20 cellular contexts compared by ENCODE assay signal in genomic region chr1:3943123-3943431, GRCh38.
"Had no signal": no experiment of that assay in that cellular context is flagged by ENCODE, and none has a peak within 500 bp of the region (broad histone marks: within the 10 kb centered on the region; RNA-seq: fewer than 3 reads in every experiment).

No MANE protein-coding gene starts in this region.

- H3K36me3 ChIP-seq: lower lobe of right lung, neural progenitor cell, ovary, suprapubic skin, transverse colon, vagina had no signal

- ATAC-seq: effector memory CD8-positive, alpha-beta T cell; left ventricle myocardium superior; naive thymus-derived CD8-positive, alpha-beta T cell; psoas muscle; right cardiac atrium; stimulated activated naive CD8-positive, alpha-beta T cell treated with anti-CD3 and anti-CD28 coated beads, Interleukin-15, amount 100 ng/mL, for 72 hours had no signal

- H3K4me2 ChIP-seq: neural progenitor cell had no signal

- H2AFZ ChIP-seq: neural progenitor cell had no signal

- H3K4me1 Mint-ChIP-seq: stimulated activated naive CD8-positive, alpha-beta T cell treated with anti-CD3 and anti-CD28 coated beads, Interleukin-15, amount 100 ng/mL, for 72 hours had no signal

- DNase-seq: dermis blood vessel endothelial cell; effector memory CD8-positive, alpha-beta T cell; left ventricle myocardium superior; lower lobe of right lung; naive thymus-derived CD8-positive, alpha-beta T cell; nucleus accumbens; ovary; psoas muscle; right cardiac atrium; small intestine; stimulated activated CD4-positive, alpha-beta T cell treated with anti-CD3 and anti-CD28 coated beads, Interleukin-15, amount 100 ng/mL, for 24 hours; stimulated activated CD4-positive, alpha-beta T cell treated with anti-CD3 and anti-CD28 coated beads, Interleukin-2, amount 100 ng/mL, for 48 hours; stimulated activated CD8-positive, alpha-beta memory T cell treated with anti-CD3 and anti-CD28 coated beads, Interleukin-4, amount 100 ng/mL, for 48 hours; stimulated activated naive CD4-positive, alpha-beta T cell; stimulated activated naive CD8-positive, alpha-beta T cell treated with anti-CD3 and anti-CD28 coated beads, Interleukin-15, amount 100 ng/mL, for 72 hours had no signal

- H3K4me3 Mint-ChIP-seq: effector memory CD8-positive, alpha-beta T cell; naive thymus-derived CD8-positive, alpha-beta T cell; neural progenitor cell; stimulated activated naive CD8-positive, alpha-beta T cell treated with anti-CD3 and anti-CD28 coated beads, Interleukin-15, amount 100 ng/mL, for 72 hours had no signal

- H3K9ac ChIP-seq: neural progenitor cell had no signal

- H3K9me3 ChIP-seq: lower lobe of right lung, ovary, psoas muscle, suprapubic skin, transverse colon, vagina had no signal

- H3K4me3 ChIP-seq: coronary artery, lower lobe of right lung, neural progenitor cell, ovary, psoas muscle, suprapubic skin, transverse colon, vagina had no signal

- H3K9me3 Mint-ChIP-seq: effector memory CD8-positive, alpha-beta T cell had no signal

- H3K27me3 ChIP-seq: neural progenitor cell, ovary, transverse colon, vagina had no signal

- H3K36me3 Mint-ChIP-seq: neural progenitor cell had no signal

- H3K27ac Mint-ChIP-seq: effector memory CD8-positive, alpha-beta T cell; stimulated activated naive CD8-positive, alpha-beta T cell treated with anti-CD3 and anti-CD28 coated beads, Interleukin-15, amount 100 ng/mL, for 72 hours had no signal

- H3K4me1 ChIP-seq: lower lobe of right lung, neural progenitor cell, psoas muscle, suprapubic skin, transverse colon, vagina had no signal

- H3K27ac ChIP-seq: coronary artery, lower lobe of right lung, neural progenitor cell, ovary, psoas muscle, suprapubic skin, vagina had no signal
